ENCODE assay signal across 27 cellular contexts in genomic region chr1:13620825-13621224, GRCh38. TPM values are rescaled to one million over a fixed set of nuclear protein-coding genes. Genes with fewer than 3 reads are reported as not detected.
DNase-seq lines count a peak whose midpoint lies in the region; TF ChIP-seq lines count a peak whose summit lies in the region.
"Had no signal": no experiment of that assay in that cellular context is flagged by ENCODE, and none has a peak within 500 bp of the region (broad histone marks: within the 10 kb centered on the region; RNA-seq: fewer than 3 reads in every experiment).

No MANE protein-coding gene starts in this region.

- no peaks in the 10 kb centered on the region for H3K27me3 ChIP-seq in esophagus squamous epithelium
- H3K27me3 ChIP-seq in stomach: no peaks in the 10 kb centered on the region
- H3K27me3 ChIP-seq in vagina: no peaks in the 10 kb centered on the region
- H3K27me3 ChIP-seq: BLaER1 treated with 17β-estradiol and CSF1 and Interleukin-3, amounts not matched to agents 10 nM and 100 nM; SJSA1 had no signal

- intact Hi-C loops in esophagus squamous epithelium (cut with DNase I) (no loop called here), stomach (cut with DNase I; ENCODE audit: low total_unique reads) (no loop called here), vagina (cut with DNase I) (no loop called here)

- H3K27ac ChIP-seq in angular gyrus (ENCODE audit: low read depth, low read length): peak overlapping the region; percentile 15
- peak overlapping the region; percentile 74 to 88 (median 80) for H3K27ac ChIP-seq in esophagus squamous epithelium
- peak overlapping the region in 4 of 5 donors; percentile 51 to 86 (median 74) for H3K27ac ChIP-seq in stomach
- H3K27ac ChIP-seq in vagina: peak overlapping the region; percentile 90
- H3K27ac ChIP-seq: A549; BLaER1 treated with 17β-estradiol and CSF1 and Interleukin-3, amounts not matched to agents 10 nM and 100 nM; KMS-11; SJSA1 had no signal

- TF ChIP-seq CTCF in esophagus squamous epithelium (IDR thresholded peaks at IDR 0.05): no peak
- no peak for TF ChIP-seq CTCF in stomach (IDR thresholded peaks at IDR 0.05)
- TF ChIP-seq CTCF in vagina (IDR thresholded peaks at IDR 0.05): no peak

- H3K4me3 ChIP-seq in esophagus squamous epithelium (no peak overlapping the region), stomach (no peak overlapping the region), vagina (no peak overlapping the region)
- H3K4me3 ChIP-seq: A549; BLaER1 treated with 17β-estradiol and CSF1 and Interleukin-3, amounts not matched to agents 10 nM and 100 nM; SJSA1 had no signal

- TF ChIP-seq EP300 in stomach (IDR thresholded peaks at IDR 0.05): no peak

- H3K36me3 ChIP-seq in esophagus squamous epithelium (peaks cover 0 to 3% (median 0%) of the 10 kb centered on the region in 3 donors), stomach (no peaks in the 10 kb centered on the region), vagina (no peaks in the 10 kb centered on the region)
- H3K36me3 ChIP-seq: BLaER1 treated with 17β-estradiol and CSF1 and Interleukin-3, amounts not matched to agents 10 nM and 100 nM had no signal

- no peak for DNase-seq in esophagus squamous epithelium (lab: John Stamatoyannopoulos, UW)
- no peak for DNase-seq in stomach
- DNase-seq in vagina (ENCODE audit: extremely low spot score in 2 of 2): no peak
- DNase-seq in germinal center (ENCODE audit: low spot score): no peak
- no peak for DNase-seq in NCI-H2227 (lab: John Stamatoyannopoulos, UW; ENCODE audit: unreplicated experiment)
- no peak for DNase-seq in NCI-H345 (lab: John Stamatoyannopoulos, UW)
- DNase-seq: AML-193; CD4-positive, alpha-beta T cell; DMS53; NCI-H1092 treated with DMSO at 0.1 percent for 48 hours; NCI-H1436; NCI-H187; NCI-H2081 treated with DMSO at 0.1 percent for 48 hours; NCI-H2171 treated with DMSO at 0.1 percent for 48 hours; NCI-H446; NCI-H524 treated with DMSO at 0.1 percent for 48 hours; NCI-H774; NK-92 treated with Interleukin-12 subunit alpha and Interleukin-12 subunit beta, amount 100 ng/mL, for 24 hours; PC-3; Right ventricle myocardium superior had no signal

- 88 to 91% methylated on average over 5 of the region's 5 CpGs for WGBS in esophagus squamous epithelium, 2 donors
- WGBS in stomach, 5 donors: 79 to 91% (median 86%) methylated on average over 5 of the region's 5 CpGs

- H3K4me1 ChIP-seq in esophagus squamous epithelium (peaks cover 21 to 42% (median 24%) of the 10 kb centered on the region in 3 donors), stomach (peaks cover 0 to 32% (median 27%) of the 10 kb centered on the region in 4 donors), vagina (peaks cover 47% of the 10 kb centered on the region)
- H3K4me1 ChIP-seq: A549, SJSA1 had no signal

- no peak for TF ChIP-seq POLR2A in esophagus squamous epithelium (IDR thresholded peaks at IDR 0.05)
- no peak for TF ChIP-seq POLR2A in stomach (IDR thresholded peaks at IDR 0.05)
- TF ChIP-seq POLR2A in vagina (IDR thresholded peaks at IDR 0.05): no peak

- H3K9me3 ChIP-seq in esophagus squamous epithelium: no peaks in the 10 kb centered on the region
- no peaks in the 10 kb centered on the region for H3K9me3 ChIP-seq in stomach
- no peaks in the 10 kb centered on the region for H3K9me3 ChIP-seq in vagina
- H3K9me3 ChIP-seq: A549, SJSA1 had no signal

RNA-seq across cellular contexts. Expression of gene PDPN, which starts 37.2 kb away (rescaled TPM):
- 10 to 100 TPM in 3 of 4 donors, 1 to 10 TPM in 1; 4.5 to 24.2 (median 17.6) TPM for total RNA-seq in esophagus squamous epithelium
- total RNA-seq in stomach: 10 to 100 TPM in 2 of 5 donors, 1 to 10 TPM in 2, not detected in 1; 2.9 to 37.4 (median 16.9) TPM
- 10 to 100 TPM in 2 of 3 donors, 1 to 10 TPM in 1; 9.3 to 25.7 (median 24.4) TPM for polyA plus RNA-seq in stomach
- total RNA-seq in vagina: 43.7 TPM
- total RNA-seq: CD4-positive, alpha-beta T cell; G401 had no signal
- polyA plus RNA-seq: A549, IgD-negative memory B cell had no signal

Comparison
In these comparisons a context has a peak if more than half of its experiments do, and no peak if none do; other contexts are left out.
1. H3K27ac ChIP-seq: peak in every context shown above with its lines; median percentile 90 in vagina; 80 in esophagus squamous epithelium; 74 in stomach; 15 in angular gyrus.